2 cellular contexts compared by ENCODE assay signal in the genomic region with DNA sequence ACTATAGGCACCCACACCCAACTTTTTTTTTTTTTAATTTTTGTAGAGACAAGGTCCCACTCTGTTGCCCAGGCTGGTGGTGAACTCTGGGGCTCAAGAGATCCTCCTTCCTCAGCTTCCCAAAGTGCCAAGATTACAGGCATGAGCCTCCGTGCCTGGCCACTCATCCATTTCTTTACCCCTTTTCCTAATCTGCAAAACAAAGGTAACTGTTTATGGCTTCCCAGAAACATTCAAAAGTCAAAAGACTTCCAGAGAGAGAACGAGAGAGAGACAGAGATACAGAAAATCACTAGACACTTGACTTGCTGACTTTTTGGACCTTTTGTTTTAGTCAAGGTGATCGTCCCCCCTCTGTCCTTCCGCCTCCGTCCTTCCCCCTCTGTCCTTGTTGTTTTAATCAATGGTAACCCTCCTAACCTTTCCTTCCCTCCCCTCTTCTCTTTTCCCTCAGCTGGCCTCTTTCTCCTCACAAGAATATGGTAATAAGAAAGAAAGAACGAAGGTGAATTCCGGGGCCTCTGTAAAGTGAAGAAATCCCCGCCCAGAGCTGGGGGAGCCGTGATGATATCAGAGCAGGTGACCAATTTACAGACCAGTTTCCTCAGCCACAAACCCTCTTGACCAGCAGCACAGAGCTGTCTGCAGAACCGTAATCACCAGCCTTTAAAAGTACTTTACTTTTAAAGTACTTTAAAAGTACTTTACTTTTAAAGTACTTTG.
TF ChIP-seq lines count a peak whose summit lies in the region.

No MANE protein-coding gene starts in this region.

TF ChIP-seq in WTC11, 78 proteins besides CTCF, POLR2A, EP300 and RAD21 (continued from another document):
- TF ChIP-seq FOXP4 (CRISPR knock-in tag; IDR thresholded peaks at IDR 0.05) (no peak), ZNF121 (CRISPR knock-in tag; IDR thresholded peaks at IDR 0.05) (no peak)
- TF ChIP-seq, protein P1, sequence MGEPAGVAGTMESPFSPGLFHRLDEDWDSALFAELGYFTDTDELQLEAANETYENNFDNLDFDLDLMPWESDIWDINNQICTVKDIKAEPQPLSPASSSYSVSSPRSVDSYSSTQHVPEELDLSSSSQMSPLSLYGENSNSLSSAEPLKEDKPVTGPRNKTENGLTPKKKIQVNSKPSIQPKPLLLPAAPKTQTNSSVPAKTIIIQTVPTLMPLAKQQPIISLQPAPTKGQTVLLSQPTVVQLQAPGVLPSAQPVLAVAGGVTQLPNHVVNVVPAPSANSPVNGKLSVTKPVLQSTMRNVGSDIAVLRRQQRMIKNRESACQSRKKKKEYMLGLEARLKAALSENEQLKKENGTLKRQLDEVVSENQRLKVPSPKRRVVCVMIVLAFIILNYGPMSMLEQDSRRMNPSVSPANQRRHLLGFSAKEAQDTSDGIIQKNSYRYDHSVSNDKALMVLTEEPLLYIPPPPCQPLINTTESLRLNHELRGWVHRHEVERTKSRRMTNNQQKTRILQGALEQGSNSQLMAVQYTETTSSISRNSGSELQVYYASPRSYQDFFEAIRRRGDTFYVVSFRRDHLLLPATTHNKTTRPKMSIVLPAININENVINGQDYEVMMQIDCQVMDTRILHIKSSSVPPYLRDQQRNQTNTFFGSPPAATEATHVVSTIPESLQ (CRISPR knock-in tag; IDR thresholded peaks at IDR 0.05): no peak

TF ChIP-seq in SK-N-SH, 30 proteins besides CTCF, POLR2A, EP300 and RAD21 (continued from another document):
- no peak for TF ChIP-seq FOSL2 (IDR thresholded peaks at IDR 0.05; ENCODE audit: borderline replicate concordance, low read depth)
- no peak for TF ChIP-seq NRF1 (IDR thresholded peaks at IDR 0.05; ENCODE audit: low read depth, low read length)
- TF ChIP-seq SIN3A (IDR thresholded peaks at IDR 0.05; ENCODE audit: borderline replicate concordance, low read depth, low read length): no peak
- no peak for TF ChIP-seq POLR2AphosphoS5 (IDR thresholded peaks at IDR 0.05; ENCODE audit: low read depth, low read length)
- TF ChIP-seq YY1 (IDR thresholded peaks at IDR 0.05; ENCODE audit: low read depth): no peak
- TF ChIP-seq MEF2A (IDR thresholded peaks at IDR 0.05; ENCODE audit: borderline replicate concordance, low read depth): no peak
